1 cellular context compared by ENCODE assay signal in the genomic region with DNA sequence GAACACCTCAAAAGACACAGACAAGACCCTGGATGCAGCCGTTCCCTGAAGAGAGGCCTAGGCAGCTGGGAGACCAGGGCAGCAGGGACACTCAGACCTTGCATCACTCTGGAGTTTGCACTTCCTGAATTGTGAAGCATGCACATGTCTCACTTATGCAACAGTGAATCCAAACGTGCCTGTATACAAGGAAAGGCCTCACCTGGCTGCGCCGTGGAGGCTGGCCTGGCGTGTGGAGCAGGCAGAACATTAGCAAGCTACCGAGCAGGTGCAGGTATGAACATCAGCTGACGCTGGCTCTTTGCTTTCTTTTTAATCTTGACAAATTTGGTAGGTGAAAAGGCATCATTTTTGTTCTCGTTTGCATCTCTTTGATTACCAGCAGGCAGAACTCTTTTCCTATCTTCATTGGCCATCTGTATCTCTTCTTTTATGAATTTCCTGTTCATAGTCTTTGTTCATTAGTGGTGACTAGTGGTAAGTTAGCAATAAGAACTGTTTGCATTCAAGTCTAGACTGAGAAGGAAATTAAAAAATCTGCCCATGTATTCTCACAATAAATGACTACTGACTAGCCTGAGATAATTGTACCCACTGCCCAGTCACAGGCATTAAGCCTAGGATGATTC.
TF ChIP-seq lines count a peak whose summit lies in the region.

No MANE protein-coding gene starts in this region.

TF ChIP-seq in HepG2, 621 proteins besides CTCF, POLR2A, EP300 and RAD21 (continued from another document and continues in another):
- TF ChIP-seq FOXP1 (IDR thresholded peaks at IDR 0.05) (no peak), FOXP1 (CRISPR knock-in tag; IDR thresholded peaks at IDR 0.05) (peak; percentile 83), TGIF2 (CRISPR knock-in tag; IDR thresholded peaks at IDR 0.05) (peak; percentile 84), NR2F2 (IDR thresholded peaks at IDR 0.05; ENCODE audit: borderline replicate concordance, low read depth) (peak; percentile 28; the same call in 1 of the 2 replicates), CHD2 (IDR thresholded peaks at IDR 0.05; ENCODE audit: low read depth, low read length) (no peak), JARID2 (CRISPR knock-in tag; IDR thresholded peaks at IDR 0.05; ENCODE audit: insufficient replicate concordance) (no peak), HHEX (CRISPR knock-in tag; IDR thresholded peaks at IDR 0.05) (peak; percentile 64; the same call in 1 of the 2 replicates), HDAC2 (CRISPR knock-in tag; IDR thresholded peaks at IDR 0.05) (peak; percentile 91), NR2C2 (CRISPR knock-in tag; IDR thresholded peaks at IDR 0.05; ENCODE audit: borderline replicate concordance) (peak; percentile 56), KDM2A (CRISPR knock-in tag; IDR thresholded peaks at IDR 0.05; ENCODE audit: borderline replicate concordance, low read depth) (peak; percentile 46; the same call in 1 of the 2 replicates), SMYD3 (CRISPR knock-in tag; IDR thresholded peaks at IDR 0.05) (0 out of 2 replicates have a peak, but pooled peaks have one; percentile 59), SIX4 (CRISPR knock-in tag; IDR thresholded peaks at IDR 0.05) (peak; percentile 36; the same call in 1 of the 2 replicates), ZNF430 (CRISPR knock-in tag; IDR thresholded peaks at IDR 0.05) (peak; percentile 44; the same call in 1 of the 2 replicates), CEBPB (IDR thresholded peaks at IDR 0.05; ENCODE audit: borderline replicate concordance, low read depth, low read length) (peak; percentile 95), ZBTB8A (CRISPR knock-in tag; IDR thresholded peaks at IDR 0.05; ENCODE audit: borderline replicate concordance, low read depth) (no peak), ZNF337 (CRISPR knock-in tag; IDR thresholded peaks at IDR 0.05; ENCODE audit: borderline replicate concordance, low read depth) (peak; percentile 61; the same call in 1 of the 2 replicates), MXI1 (IDR thresholded peaks at IDR 0.05; ENCODE audit: borderline replicate concordance, low read depth, low read length) (peak; percentile 85; the same call in 1 of the 3 replicates), ZNF816 (CRISPR knock-in tag; IDR thresholded peaks at IDR 0.05; ENCODE audit: borderline replicate concordance) (0 out of 2 replicates have a peak, but pooled peaks have one; percentile 50), AHR (CRISPR knock-in tag; IDR thresholded peaks at IDR 0.05) (0 out of 2 replicates have a peak, but pooled peaks have one; percentile 53), ZNF841 (CRISPR knock-in tag; IDR thresholded peaks at IDR 0.05; ENCODE audit: borderline replicate concordance) (no peak), GATAD1 (CRISPR knock-in tag; IDR thresholded peaks at IDR 0.05) (peak; percentile 64), MXD4 (CRISPR knock-in tag; IDR thresholded peaks at IDR 0.05) (peak; percentile 73; the same call in 1 of the 2 replicates), ZFP62 (CRISPR knock-in tag; IDR thresholded peaks at IDR 0.05) (no peak), ATM (IDR thresholded peaks at IDR 0.05; ENCODE audit: borderline replicate concordance) (no peak), SP5 (CRISPR knock-in tag; IDR thresholded peaks at IDR 0.05; ENCODE audit: borderline replicate concordance, low read depth) (0 out of 2 replicates have a peak, but pooled peaks have one; percentile 28), ZNF121 (CRISPR knock-in tag; IDR thresholded peaks at IDR 0.05) (peak; percentile 55; the same call in 1 of the 2 replicates), ZNF124 (CRISPR knock-in tag; IDR thresholded peaks at IDR 0.05) (0 out of 2 replicates have a peak, but pooled peaks have one; percentile 29), ZBTB38 (CRISPR knock-in tag; IDR thresholded peaks at IDR 0.05) (peak; percentile 73), ZNF549 (CRISPR knock-in tag; IDR thresholded peaks at IDR 0.05) (no peak)
- TF ChIP-seq, protein P1, sequence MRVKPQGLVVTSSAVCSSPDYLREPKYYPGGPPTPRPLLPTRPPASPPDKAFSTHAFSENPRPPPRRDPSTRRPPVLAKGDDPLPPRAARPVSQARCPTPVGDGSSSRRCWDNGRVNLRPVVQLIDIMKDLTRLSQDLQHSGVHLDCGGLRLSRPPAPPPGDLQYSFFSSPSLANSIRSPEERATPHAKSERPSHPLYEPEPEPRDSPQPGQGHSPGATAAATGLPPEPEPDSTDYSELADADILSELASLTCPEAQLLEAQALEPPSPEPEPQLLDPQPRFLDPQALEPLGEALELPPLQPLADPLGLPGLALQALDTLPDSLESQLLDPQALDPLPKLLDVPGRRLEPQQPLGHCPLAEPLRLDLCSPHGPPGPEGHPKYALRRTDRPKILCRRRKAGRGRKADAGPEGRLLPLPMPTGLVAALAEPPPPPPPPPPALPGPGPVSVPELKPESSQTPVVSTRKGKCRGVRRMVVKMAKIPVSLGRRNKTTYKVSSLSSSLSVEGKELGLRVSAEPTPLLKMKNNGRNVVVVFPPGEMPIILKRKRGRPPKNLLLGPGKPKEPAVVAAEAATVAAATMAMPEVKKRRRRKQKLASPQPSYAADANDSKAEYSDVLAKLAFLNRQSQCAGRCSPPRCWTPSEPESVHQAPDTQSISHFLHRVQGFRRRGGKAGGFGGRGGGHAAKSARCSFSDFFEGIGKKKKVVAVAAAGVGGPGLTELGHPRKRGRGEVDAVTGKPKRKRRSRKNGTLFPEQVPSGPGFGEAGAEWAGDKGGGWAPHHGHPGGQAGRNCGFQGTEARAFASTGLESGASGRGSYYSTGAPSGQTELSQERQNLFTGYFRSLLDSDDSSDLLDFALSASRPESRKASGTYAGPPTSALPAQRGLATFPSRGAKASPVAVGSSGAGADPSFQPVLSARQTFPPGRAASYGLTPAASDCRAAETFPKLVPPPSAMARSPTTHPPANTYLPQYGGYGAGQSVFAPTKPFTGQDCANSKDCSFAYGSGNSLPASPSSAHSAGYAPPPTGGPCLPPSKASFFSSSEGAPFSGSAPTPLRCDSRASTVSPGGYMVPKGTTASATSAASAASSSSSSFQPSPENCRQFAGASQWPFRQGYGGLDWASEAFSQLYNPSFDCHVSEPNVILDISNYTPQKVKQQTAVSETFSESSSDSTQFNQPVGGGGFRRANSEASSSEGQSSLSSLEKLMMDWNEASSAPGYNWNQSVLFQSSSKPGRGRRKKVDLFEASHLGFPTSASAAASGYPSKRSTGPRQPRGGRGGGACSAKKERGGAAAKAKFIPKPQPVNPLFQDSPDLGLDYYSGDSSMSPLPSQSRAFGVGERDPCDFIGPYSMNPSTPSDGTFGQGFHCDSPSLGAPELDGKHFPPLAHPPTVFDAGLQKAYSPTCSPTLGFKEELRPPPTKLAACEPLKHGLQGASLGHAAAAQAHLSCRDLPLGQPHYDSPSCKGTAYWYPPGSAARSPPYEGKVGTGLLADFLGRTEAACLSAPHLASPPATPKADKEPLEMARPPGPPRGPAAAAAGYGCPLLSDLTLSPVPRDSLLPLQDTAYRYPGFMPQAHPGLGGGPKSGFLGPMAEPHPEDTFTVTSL (CRISPR knock-in tag; IDR thresholded peaks at IDR 0.05; ENCODE audit: borderline replicate concordance), result peak; percentile 40; the same call in 1 of the 2 replicates
- TF ChIP-seq, protein P2, sequence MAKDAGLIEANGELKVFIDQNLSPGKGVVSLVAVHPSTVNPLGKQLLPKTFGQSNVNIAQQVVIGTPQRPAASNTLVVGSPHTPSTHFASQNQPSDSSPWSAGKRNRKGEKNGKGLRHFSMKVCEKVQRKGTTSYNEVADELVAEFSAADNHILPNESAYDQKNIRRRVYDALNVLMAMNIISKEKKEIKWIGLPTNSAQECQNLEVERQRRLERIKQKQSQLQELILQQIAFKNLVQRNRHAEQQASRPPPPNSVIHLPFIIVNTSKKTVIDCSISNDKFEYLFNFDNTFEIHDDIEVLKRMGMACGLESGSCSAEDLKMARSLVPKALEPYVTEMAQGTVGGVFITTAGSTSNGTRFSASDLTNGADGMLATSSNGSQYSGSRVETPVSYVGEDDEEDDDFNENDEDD (CRISPR knock-in tag; IDR thresholded peaks at IDR 0.05; ENCODE audit: borderline replicate concordance), result peak; percentile 78; the same call in 1 of the 2 replicates
- TF ChIP-seq, protein P3, sequence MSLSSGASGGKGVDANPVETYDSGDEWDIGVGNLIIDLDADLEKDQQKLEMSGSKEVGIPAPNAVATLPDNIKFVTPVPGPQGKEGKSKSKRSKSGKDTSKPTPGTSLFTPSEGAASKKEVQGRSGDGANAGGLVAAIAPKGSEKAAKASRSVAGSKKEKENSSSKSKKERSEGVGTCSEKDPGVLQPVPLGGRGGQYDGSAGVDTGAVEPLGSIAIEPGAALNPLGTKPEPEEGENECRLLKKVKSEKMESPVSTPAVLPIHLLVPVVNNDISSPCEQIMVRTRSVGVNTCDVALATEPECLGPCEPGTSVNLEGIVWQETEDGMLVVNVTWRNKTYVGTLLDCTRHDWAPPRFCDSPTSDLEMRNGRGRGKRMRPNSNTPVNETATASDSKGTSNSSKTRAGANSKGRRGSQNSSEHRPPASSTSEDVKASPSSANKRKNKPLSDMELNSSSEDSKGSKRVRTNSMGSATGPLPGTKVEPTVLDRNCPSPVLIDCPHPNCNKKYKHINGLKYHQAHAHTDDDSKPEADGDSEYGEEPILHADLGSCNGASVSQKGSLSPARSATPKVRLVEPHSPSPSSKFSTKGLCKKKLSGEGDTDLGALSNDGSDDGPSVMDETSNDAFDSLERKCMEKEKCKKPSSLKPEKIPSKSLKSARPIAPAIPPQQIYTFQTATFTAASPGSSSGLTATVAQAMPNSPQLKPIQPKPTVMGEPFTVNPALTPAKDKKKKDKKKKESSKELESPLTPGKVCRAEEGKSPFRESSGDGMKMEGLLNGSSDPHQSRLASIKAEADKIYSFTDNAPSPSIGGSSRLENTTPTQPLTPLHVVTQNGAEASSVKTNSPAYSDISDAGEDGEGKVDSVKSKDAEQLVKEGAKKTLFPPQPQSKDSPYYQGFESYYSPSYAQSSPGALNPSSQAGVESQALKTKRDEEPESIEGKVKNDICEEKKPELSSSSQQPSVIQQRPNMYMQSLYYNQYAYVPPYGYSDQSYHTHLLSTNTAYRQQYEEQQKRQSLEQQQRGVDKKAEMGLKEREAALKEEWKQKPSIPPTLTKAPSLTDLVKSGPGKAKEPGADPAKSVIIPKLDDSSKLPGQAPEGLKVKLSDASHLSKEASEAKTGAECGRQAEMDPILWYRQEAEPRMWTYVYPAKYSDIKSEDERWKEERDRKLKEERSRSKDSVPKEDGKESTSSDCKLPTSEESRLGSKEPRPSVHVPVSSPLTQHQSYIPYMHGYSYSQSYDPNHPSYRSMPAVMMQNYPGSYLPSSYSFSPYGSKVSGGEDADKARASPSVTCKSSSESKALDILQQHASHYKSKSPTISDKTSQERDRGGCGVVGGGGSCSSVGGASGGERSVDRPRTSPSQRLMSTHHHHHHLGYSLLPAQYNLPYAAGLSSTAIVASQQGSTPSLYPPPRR (CRISPR knock-in tag; IDR thresholded peaks at IDR 0.05; ENCODE audit: borderline replicate concordance), result peak; percentile 69; the same call in 1 of the 2 replicates
- TF ChIP-seq, protein P4, sequence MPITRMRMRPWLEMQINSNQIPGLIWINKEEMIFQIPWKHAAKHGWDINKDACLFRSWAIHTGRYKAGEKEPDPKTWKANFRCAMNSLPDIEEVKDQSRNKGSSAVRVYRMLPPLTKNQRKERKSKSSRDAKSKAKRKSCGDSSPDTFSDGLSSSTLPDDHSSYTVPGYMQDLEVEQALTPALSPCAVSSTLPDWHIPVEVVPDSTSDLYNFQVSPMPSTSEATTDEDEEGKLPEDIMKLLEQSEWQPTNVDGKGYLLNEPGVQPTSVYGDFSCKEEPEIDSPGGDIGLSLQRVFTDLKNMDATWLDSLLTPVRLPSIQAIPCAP (CRISPR knock-in tag; IDR thresholded peaks at IDR 0.05; ENCODE audit: low read depth), result no peak
- TF ChIP-seq, protein P5, sequence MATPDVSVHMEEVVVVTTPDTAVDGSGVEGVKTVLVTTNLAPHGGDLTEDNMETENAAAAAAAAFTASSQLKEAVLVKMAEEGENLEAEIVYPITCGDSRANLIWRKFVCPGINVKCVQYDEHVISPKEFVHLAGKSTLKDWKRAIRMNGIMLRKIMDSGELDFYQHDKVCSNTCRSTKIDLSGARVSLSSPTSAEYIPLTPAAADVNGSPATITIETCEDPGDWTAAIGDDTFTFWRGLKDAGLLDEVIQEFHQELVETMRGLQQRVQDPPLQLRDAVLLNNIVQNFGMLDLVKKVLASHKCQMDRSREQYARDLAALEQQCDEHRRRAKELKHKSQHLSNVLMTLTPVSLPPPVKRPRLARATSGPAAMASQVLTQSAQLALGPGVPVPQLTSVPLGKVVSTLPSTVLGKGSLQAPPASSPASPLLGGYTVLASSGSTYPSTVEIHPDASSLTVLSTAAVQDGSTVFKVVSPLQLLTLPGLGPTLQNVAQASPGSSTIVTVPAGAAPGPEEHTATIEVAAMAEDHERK (CRISPR knock-in tag; IDR thresholded peaks at IDR 0.05; ENCODE audit: low read depth), result no peak
- TF ChIP-seq, protein P6, sequence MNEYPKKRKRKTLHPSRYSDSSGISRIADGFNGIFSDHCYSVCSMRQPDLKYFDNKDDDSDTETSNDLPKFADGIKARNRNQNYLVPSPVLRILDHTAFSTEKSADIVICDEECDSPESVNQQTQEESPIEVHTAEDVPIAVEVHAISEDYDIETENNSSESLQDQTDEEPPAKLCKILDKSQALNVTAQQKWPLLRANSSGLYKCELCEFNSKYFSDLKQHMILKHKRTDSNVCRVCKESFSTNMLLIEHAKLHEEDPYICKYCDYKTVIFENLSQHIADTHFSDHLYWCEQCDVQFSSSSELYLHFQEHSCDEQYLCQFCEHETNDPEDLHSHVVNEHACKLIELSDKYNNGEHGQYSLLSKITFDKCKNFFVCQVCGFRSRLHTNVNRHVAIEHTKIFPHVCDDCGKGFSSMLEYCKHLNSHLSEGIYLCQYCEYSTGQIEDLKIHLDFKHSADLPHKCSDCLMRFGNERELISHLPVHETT (CRISPR knock-in tag; conservative IDR thresholded peaks at IDR 0.05), result 0 out of 2 replicates have a peak, but pooled peaks have one; percentile 29
- TF ChIP-seq, protein P7, sequence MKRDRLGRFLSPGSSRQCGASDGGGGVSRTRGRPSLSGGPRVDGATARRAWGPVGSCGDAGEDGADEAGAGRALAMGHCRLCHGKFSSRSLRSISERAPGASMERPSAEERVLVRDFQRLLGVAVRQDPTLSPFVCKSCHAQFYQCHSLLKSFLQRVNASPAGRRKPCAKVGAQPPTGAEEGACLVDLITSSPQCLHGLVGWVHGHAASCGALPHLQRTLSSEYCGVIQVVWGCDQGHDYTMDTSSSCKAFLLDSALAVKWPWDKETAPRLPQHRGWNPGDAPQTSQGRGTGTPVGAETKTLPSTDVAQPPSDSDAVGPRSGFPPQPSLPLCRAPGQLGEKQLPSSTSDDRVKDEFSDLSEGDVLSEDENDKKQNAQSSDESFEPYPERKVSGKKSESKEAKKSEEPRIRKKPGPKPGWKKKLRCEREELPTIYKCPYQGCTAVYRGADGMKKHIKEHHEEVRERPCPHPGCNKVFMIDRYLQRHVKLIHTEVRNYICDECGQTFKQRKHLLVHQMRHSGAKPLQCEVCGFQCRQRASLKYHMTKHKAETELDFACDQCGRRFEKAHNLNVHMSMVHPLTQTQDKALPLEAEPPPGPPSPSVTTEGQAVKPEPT (CRISPR knock-in tag; IDR thresholded peaks at IDR 0.05; ENCODE audit: low read depth), result 0 out of 2 replicates have a peak, but pooled peaks have one; percentile 48
- TF ChIP-seq, protein P8, sequence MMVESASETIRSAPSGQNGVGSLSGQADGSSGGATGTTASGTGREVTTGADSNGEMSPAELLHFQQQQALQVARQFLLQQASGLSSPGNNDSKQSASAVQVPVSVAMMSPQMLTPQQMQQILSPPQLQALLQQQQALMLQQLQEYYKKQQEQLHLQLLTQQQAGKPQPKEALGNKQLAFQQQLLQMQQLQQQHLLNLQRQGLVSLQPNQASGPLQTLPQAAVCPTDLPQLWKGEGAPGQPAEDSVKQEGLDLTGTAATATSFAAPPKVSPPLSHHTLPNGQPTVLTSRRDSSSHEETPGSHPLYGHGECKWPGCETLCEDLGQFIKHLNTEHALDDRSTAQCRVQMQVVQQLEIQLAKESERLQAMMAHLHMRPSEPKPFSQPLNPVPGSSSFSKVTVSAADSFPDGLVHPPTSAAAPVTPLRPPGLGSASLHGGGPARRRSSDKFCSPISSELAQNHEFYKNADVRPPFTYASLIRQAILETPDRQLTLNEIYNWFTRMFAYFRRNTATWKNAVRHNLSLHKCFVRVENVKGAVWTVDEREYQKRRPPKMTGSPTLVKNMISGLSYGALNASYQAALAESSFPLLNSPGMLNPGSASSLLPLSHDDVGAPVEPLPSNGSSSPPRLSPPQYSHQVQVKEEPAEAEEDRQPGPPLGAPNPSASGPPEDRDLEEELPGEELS (CRISPR knock-in tag; IDR thresholded peaks at IDR 0.05), result peak; percentile 81
